9 cellular contexts compared by ENCODE assay signal in the genomic region with DNA sequence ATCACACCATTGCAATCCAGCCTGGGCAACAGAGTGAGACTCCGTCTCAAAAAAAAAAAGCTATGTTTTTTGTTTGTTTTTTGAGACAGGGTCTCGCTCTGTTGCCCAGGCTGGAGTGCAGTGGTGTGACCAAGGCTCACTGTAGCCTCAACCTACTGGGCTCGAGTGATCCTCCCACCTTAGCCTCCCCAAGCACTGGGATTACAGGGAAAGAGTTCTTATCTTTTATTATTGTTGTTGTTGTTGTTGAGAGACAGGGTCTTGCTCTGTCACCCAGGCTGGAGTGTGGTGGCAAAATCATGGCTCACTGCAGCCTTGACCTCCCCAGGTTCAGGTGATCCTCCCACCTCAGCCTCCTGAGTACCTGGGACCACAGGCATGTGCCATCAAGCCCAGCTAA. TPM values are rescaled to one million over a fixed set of nuclear protein-coding genes. Genes with fewer than 3 reads are reported as not detected.
"Had no signal": no experiment of that assay in that cellular context is flagged by ENCODE, and none has a peak within 500 bp of the region (broad histone marks: within the 10 kb centered on the region; RNA-seq: fewer than 3 reads in every experiment).

No MANE protein-coding gene starts in this region.

RNA-seq across cellular contexts. Expression of a gene that starts 10.5 kb away (rescaled TPM):
- total RNA-seq: glomerular endothelial cell, kidney epithelial cell had no signal

RNA-seq across cellular contexts. Expression of a gene that starts 16.3 kb away (rescaled TPM):
- total RNA-seq: dermis microvascular lymphatic vessel endothelial cell, endodermal cell, glomerular endothelial cell, kidney epithelial cell, lung microvascular endothelial cell had no signal
- polyA plus RNA-seq: keratinocyte had no signal

RNA-seq across cellular contexts. Expression of a gene that starts 23.4 kb away (rescaled TPM):
- total RNA-seq: mononuclear cell had no signal

RNA-seq across cellular contexts. Expression of a gene that starts 35.1 kb away (rescaled TPM):
- total RNA-seq: dermis microvascular lymphatic vessel endothelial cell, gastrocnemius medialis, glomerular endothelial cell, lung microvascular endothelial cell had no signal
- polyA plus RNA-seq: heart right ventricle, keratinocyte had no signal
